In genomic region chr7:32275216-32275979, GRCh38 we compare ENCODE assay signal across 11 cellular contexts.
DNase-seq lines count a peak whose midpoint lies in the region; ATAC-seq lines count a peak whose summit lies in the region.
"Had no signal": no experiment of that assay in that cellular context is flagged by ENCODE, and none has a peak within 500 bp of the region (broad histone marks: within the 10 kb centered on the region; RNA-seq: fewer than 3 reads in every experiment).

No MANE protein-coding gene starts in this region.

- ATAC-seq in GM19397 (IDR thresholded peaks at IDR 0.05; ENCODE audit: unreplicated experiment) (peak; percentile 58), HG03342 (IDR thresholded peaks at IDR 0.05; ENCODE audit: unreplicated experiment) (peak; percentile 68), HG03139 (IDR thresholded peaks at IDR 0.05; ENCODE audit: unreplicated experiment) (no peak), HG03469 (IDR thresholded peaks at IDR 0.05; ENCODE audit: unreplicated experiment) (no peak)

- peak; percentile 86 for DNase-seq in Daoy (ENCODE audit: low read depth)
- DNase-seq in SKM-1 (lab: John Stamatoyannopoulos, UW; ENCODE audit: unreplicated experiment): peak; percentile 25
- DNase-seq in GM03348 (ENCODE audit: low spot score): no peak
- no peak for DNase-seq in NCI-H1417 (lab: John Stamatoyannopoulos, UW)
- DNase-seq: caudate nucleus, GF-D8, NCI-H2081 treated with DMSO at 0.1 percent for 48 hours had no signal

Comparison
In these comparisons a context has a peak if more than half of its experiments do, and no peak if none do; other contexts are left out.
1. DNase-seq: peak in Daoy (single experiment) and SKM-1 (single experiment); none in GM03348 (single experiment) and NCI-H1417 (0 of 3).
2. ATAC-seq: peak in GM19397 (single experiment) and HG03342 (single experiment); none in HG03139 (single experiment) and HG03469 (single experiment).